In the genomic region with DNA sequence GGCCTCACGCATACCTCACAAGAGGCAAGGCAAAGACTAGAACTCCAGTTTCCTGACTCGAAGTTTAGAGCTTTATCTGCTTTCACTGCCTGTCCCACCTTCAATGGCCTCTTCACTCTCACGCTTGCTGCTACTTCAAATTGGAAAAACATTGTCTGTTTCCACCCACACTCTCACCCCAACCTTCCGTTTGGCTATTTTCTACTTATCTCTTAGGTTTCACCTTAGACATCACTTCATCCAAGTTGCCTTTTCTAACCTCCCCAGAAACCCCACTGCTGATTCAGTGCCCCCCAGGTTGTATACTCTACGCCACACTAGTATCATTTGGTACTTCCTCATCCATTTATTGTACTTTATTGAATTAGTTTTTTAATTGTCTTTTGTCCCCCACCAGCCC, we compare ENCODE assay signal across 22 cellular contexts. TPM values are rescaled to one million over a fixed set of nuclear protein-coding genes. Genes with fewer than 3 reads are reported as not detected.
DNase-seq lines count a peak whose midpoint lies in the region; ATAC-seq and TF ChIP-seq lines count a peak whose summit lies in the region.
"Had no signal": no experiment of that assay in that cellular context is flagged by ENCODE, and none has a peak within 500 bp of the region (broad histone marks: within the 10 kb centered on the region; RNA-seq: fewer than 3 reads in every experiment).

No MANE protein-coding gene starts in this region.

- peaks cover 3% of the 10 kb centered on the region; the same call in 1 of the 2 replicates for H3K79me2 ChIP-seq in OCI-LY7 (ENCODE audit: insufficient read depth, low read depth, low read length)
- H3K79me2 ChIP-seq in neural progenitor cell (ENCODE audit: low read depth), result no peaks in the 10 kb centered on the region

- ATAC-seq in GM18868 (IDR thresholded peaks at IDR 0.05; ENCODE audit: unreplicated experiment), result peak; percentile 46
- ATAC-seq in HG03139 (IDR thresholded peaks at IDR 0.05; ENCODE audit: unreplicated experiment), result no peak
- ATAC-seq in naive thymus-derived CD8-positive, alpha-beta T cell, result no peak
- ATAC-seq in Right ventricle myocardium superior (ENCODE audit: poor library complexity), result no peak
- ATAC-seq: A549; effector memory CD8-positive, alpha-beta T cell; natural killer cell treated with Interleukin-12 subunit alpha and Interleukin-12 subunit beta and Interleukin-15 and Interleukin-18, amount 100 ng/mL, for 72 hours; psoas muscle had no signal

- H3K27me3 ChIP-seq in neural progenitor cell, result no peaks in the 10 kb centered on the region

- peak overlapping the region; percentile 64 for H3K27ac Mint-ChIP-seq in activated CD4-positive, alpha-beta memory T cell treated with anti-CD3 and anti-CD28 coated beads for 36 hours
- H3K27ac Mint-ChIP-seq in activated CD4-positive, alpha-beta memory T cell treated with anti-CD3 and anti-CD28 coated beads, Interleukin-2, amount 10 ng/mL, durations not matched to agents 7 days and 5 days, result no peak overlapping the region
- H3K27ac Mint-ChIP-seq in neural progenitor cell, result no peak overlapping the region
- peak overlapping the region in 1 of 10 donors; percentile 4 for H3K27ac Mint-ChIP-seq in naive thymus-derived CD8-positive, alpha-beta T cell
- H3K27ac Mint-ChIP-seq: HFFc6; natural killer cell treated with Interleukin-12 subunit alpha and Interleukin-12 subunit beta and Interleukin-15 and Interleukin-18, amount 100 ng/mL, for 72 hours had no signal

- H3K36me3 ChIP-seq in OCI-LY7 (ENCODE audit: insufficient read depth, low read length) (no peaks in the 10 kb centered on the region), neural progenitor cell (no peaks in the 10 kb centered on the region)

- H3K9ac ChIP-seq in neural progenitor cell, result no peak overlapping the region

- POLR2A ChIA-PET in activated CD4-positive, alpha-beta memory T cell treated with anti-CD3 and anti-CD28 coated beads for 36 hours (lab: Charles Lee), result no interaction called here
- POLR2A ChIA-PET in activated CD4-positive, alpha-beta memory T cell treated with anti-CD3 and anti-CD28 coated beads, Interleukin-2, amount 10 ng/mL, durations not matched to agents 7 days and 5 days (lab: Charles Lee), result no interaction called here
- POLR2A ChIA-PET in OCI-LY7 (lab: Charles Lee), result interaction anchor here (1.0 kb wide), 1 partner anchor 20 kb away, joined by 3 read pairs; no protein-coding TSS in a partner anchor
- POLR2A ChIA-PET in naive thymus-derived CD8-positive, alpha-beta T cell (lab: Charles Lee), result no interaction called here

- peak; percentile 39 for DNase-seq in activated CD4-positive, alpha-beta memory T cell treated with anti-CD3 and anti-CD28 coated beads for 36 hours
- no peak for DNase-seq in activated CD4-positive, alpha-beta memory T cell treated with anti-CD3 and anti-CD28 coated beads, Interleukin-2, amount 10 ng/mL, durations not matched to agents 7 days and 5 days
- no peak for DNase-seq in OCI-LY7 (ENCODE audit: low spot score)
- no peak for DNase-seq in neural progenitor cell (ENCODE audit: low spot score)
- no peak for DNase-seq in naive thymus-derived CD8-positive, alpha-beta T cell
- DNase-seq in Right ventricle myocardium superior, result no peak
- DNase-seq: activated CD8-positive, alpha-beta memory T cell treated with anti-CD3 and anti-CD28 coated beads, Interleukin-2, amount 50 U/mL, for 4 hours; amniotic stem cell; DMS 273 treated with DMSO at 0.1 percent for 48 hours; effector memory CD8-positive, alpha-beta T cell; HFFc6; kidney; NCI-H187 treated with DMSO at 0.1 percent for 48 hours; NK-92 treated with Interleukin-12 subunit alpha and Interleukin-12 subunit beta, amount 100 ng/mL, for 24 hours; psoas muscle had no signal

- CTCF ChIA-PET in activated CD4-positive, alpha-beta memory T cell treated with anti-CD3 and anti-CD28 coated beads for 36 hours (lab: Charles Lee), result no interaction called here
- CTCF ChIA-PET in activated CD4-positive, alpha-beta memory T cell treated with anti-CD3 and anti-CD28 coated beads, Interleukin-2, amount 10 ng/mL, durations not matched to agents 7 days and 5 days (lab: Charles Lee), result no interaction called here
- CTCF ChIA-PET in OCI-LY7 (lab: Charles Lee; ENCODE audit: unreplicated experiment), result no interaction called here

- no TSS peak for BruUV-seq in OCI-LY7 (replicated peaks; lab: Mats Ljungman, UMichigan)

- H3K4me1 Mint-ChIP-seq in activated CD4-positive, alpha-beta memory T cell treated with anti-CD3 and anti-CD28 coated beads for 36 hours (ENCODE audit: low read depth), result peaks cover 13% of the 10 kb centered on the region
- peaks cover 15% of the 10 kb centered on the region for H3K4me1 Mint-ChIP-seq in activated CD4-positive, alpha-beta memory T cell treated with anti-CD3 and anti-CD28 coated beads, Interleukin-2, amount 10 ng/mL, durations not matched to agents 7 days and 5 days
- H3K4me1 Mint-ChIP-seq in neural progenitor cell, result peaks cover 4% of the 10 kb centered on the region
- peaks cover 0 to 5% (median 4%) of the 10 kb centered on the region in 4 donors for H3K4me1 Mint-ChIP-seq in naive thymus-derived CD8-positive, alpha-beta T cell

- no peaks in the 10 kb centered on the region for H3K9me2 ChIP-seq in OCI-LY7 (ENCODE audit: insufficient read depth, low read length)

- intact Hi-C loops in activated CD4-positive, alpha-beta memory T cell treated with anti-CD3 and anti-CD28 coated beads for 36 hours (cut with micrococcal nuclease), result loop anchor here (10.0 kb wide), 1 partner anchor 715 kb away; no protein-coding TSS in a partner anchor
- intact Hi-C loops in OCI-LY7 (cut with micrococcal nuclease; ENCODE audit: unreplicated experiment) (no loop called here), Right ventricle myocardium superior (cut with DNase I) (no loop called here)

- H3K4me2 ChIP-seq in OCI-LY7 (ENCODE audit: low read length) (no peak overlapping the region), neural progenitor cell (no peak overlapping the region)
- H3K4me2 ChIP-seq: A549 had no signal

- no peaks in the 10 kb centered on the region for H3K9me3 Mint-ChIP-seq in activated CD4-positive, alpha-beta memory T cell treated with anti-CD3 and anti-CD28 coated beads for 36 hours
- no peaks in the 10 kb centered on the region for H3K9me3 Mint-ChIP-seq in activated CD4-positive, alpha-beta memory T cell treated with anti-CD3 and anti-CD28 coated beads, Interleukin-2, amount 10 ng/mL, durations not matched to agents 7 days and 5 days
- H3K9me3 Mint-ChIP-seq in neural progenitor cell, result peaks cover 3% of the 10 kb centered on the region
- no peaks in the 10 kb centered on the region for H3K9me3 Mint-ChIP-seq in naive thymus-derived CD8-positive, alpha-beta T cell
- H3K9me3 Mint-ChIP-seq: central memory CD8-positive, alpha-beta T cell; effector memory CD8-positive, alpha-beta T cell; HFFc6; natural killer cell treated with Interleukin-12 subunit alpha and Interleukin-12 subunit beta and Interleukin-15 and Interleukin-18, amount 100 ng/mL, for 72 hours had no signal

- H3K36me3 Mint-ChIP-seq in activated CD4-positive, alpha-beta memory T cell treated with anti-CD3 and anti-CD28 coated beads for 36 hours, result no peaks in the 10 kb centered on the region
- no peaks in the 10 kb centered on the region for H3K36me3 Mint-ChIP-seq in activated CD4-positive, alpha-beta memory T cell treated with anti-CD3 and anti-CD28 coated beads, Interleukin-2, amount 10 ng/mL, durations not matched to agents 7 days and 5 days (ENCODE audit: low read depth)
- no peaks in the 10 kb centered on the region for H3K36me3 Mint-ChIP-seq in neural progenitor cell
- H3K36me3 Mint-ChIP-seq in naive thymus-derived CD8-positive, alpha-beta T cell, result no peaks in the 10 kb centered on the region
- H3K36me3 Mint-ChIP-seq: natural killer cell treated with Interleukin-12 subunit alpha and Interleukin-12 subunit beta and Interleukin-15 and Interleukin-18, amount 100 ng/mL, for 72 hours had no signal

- H4K20me1 ChIP-seq in OCI-LY7 (ENCODE audit: insufficient read depth, low read length) (no peaks in the 10 kb centered on the region), neural progenitor cell (ENCODE audit: low read depth) (no peaks in the 10 kb centered on the region)

- peaks cover 12% of the 10 kb centered on the region for H3F3A ChIP-seq in neural progenitor cell (ENCODE audit: low read depth)

- no peak overlapping the region for H3K27ac ChIP-seq in OCI-LY7 (ENCODE audit: low read depth, low read length, poor library complexity, severe bottlenecking)
- no peak overlapping the region for H3K27ac ChIP-seq in neural progenitor cell
- H3K27ac ChIP-seq: A549, C4-2B, psoas muscle, VCaP had no signal

- TF ChIP-seq CTCF in OCI-LY7 (conservative IDR thresholded peaks at IDR 0.05; ENCODE audit: low read length), result no peak
- no peak for TF ChIP-seq CTCF in neural progenitor cell (IDR thresholded peaks at IDR 0.05)

- H3K4me3 ChIP-seq in OCI-LY7 (ENCODE audit: low read depth, low read length, poor library complexity, severe bottlenecking) (no peak overlapping the region), neural progenitor cell (no peak overlapping the region)
- H3K4me3 ChIP-seq: A549, psoas muscle had no signal

- peaks cover 8% of the 10 kb centered on the region for H3K4me1 ChIP-seq in OCI-LY7 (ENCODE audit: insufficient read depth, low read length, poor library complexity, severe bottlenecking)
- peaks cover 38% of the 10 kb centered on the region for H3K4me1 ChIP-seq in neural progenitor cell
- H3K4me1 ChIP-seq: A549, psoas muscle had no signal

- H3K9me3 ChIP-seq in OCI-LY7 (ENCODE audit: low read length) (no peaks in the 10 kb centered on the region), neural progenitor cell (ENCODE audit: low read depth) (no peaks in the 10 kb centered on the region)
- H3K9me3 ChIP-seq: A549, psoas muscle had no signal

- H2AFZ ChIP-seq in OCI-LY7 (ENCODE audit: low read length) (peak overlapping the region; percentile 61; the same call in 1 of the 2 replicates), neural progenitor cell (replicated peaks) (peak overlapping the region; percentile 84)

- H3K4me3 Mint-ChIP-seq in activated CD4-positive, alpha-beta memory T cell treated with anti-CD3 and anti-CD28 coated beads for 36 hours, result no peak overlapping the region
- no peak overlapping the region for H3K4me3 Mint-ChIP-seq in activated CD4-positive, alpha-beta memory T cell treated with anti-CD3 and anti-CD28 coated beads, Interleukin-2, amount 10 ng/mL, durations not matched to agents 7 days and 5 days
- no peak overlapping the region for H3K4me3 Mint-ChIP-seq in neural progenitor cell
- no peak overlapping the region for H3K4me3 Mint-ChIP-seq in naive thymus-derived CD8-positive, alpha-beta T cell
- H3K4me3 Mint-ChIP-seq: central memory CD8-positive, alpha-beta T cell; effector memory CD8-positive, alpha-beta T cell; HFFc6; natural killer cell treated with Interleukin-12 subunit alpha and Interleukin-12 subunit beta and Interleukin-15 and Interleukin-18, amount 100 ng/mL, for 72 hours had no signal

- no peaks in the 10 kb centered on the region for H3K27me3 Mint-ChIP-seq in activated CD4-positive, alpha-beta memory T cell treated with anti-CD3 and anti-CD28 coated beads for 36 hours
- peaks cover 4% of the 10 kb centered on the region for H3K27me3 Mint-ChIP-seq in activated CD4-positive, alpha-beta memory T cell treated with anti-CD3 and anti-CD28 coated beads, Interleukin-2, amount 10 ng/mL, durations not matched to agents 7 days and 5 days
- peaks cover 3% of the 10 kb centered on the region for H3K27me3 Mint-ChIP-seq in neural progenitor cell (ENCODE audit: insufficient read depth, low read depth)
- H3K27me3 Mint-ChIP-seq in naive thymus-derived CD8-positive, alpha-beta T cell, result no peaks in the 10 kb centered on the region
- H3K27me3 Mint-ChIP-seq: central memory CD8-positive, alpha-beta T cell; effector memory CD8-positive, alpha-beta T cell had no signal

RNA-seq across cellular contexts. Expression of a gene that starts 5.2 kb away (rescaled TPM):
- total RNA-seq in activated CD4-positive, alpha-beta memory T cell treated with anti-CD3 and anti-CD28 coated beads for 36 hours, result 100 to 1,000 TPM; 131 to 140 TPM
- 100 to 1,000 TPM; 133 to 134 TPM for total RNA-seq in activated CD4-positive, alpha-beta memory T cell treated with anti-CD3 and anti-CD28 coated beads, Interleukin-2, amount 10 ng/mL, durations not matched to agents 7 days and 5 days
- 30.5 and 39.2 TPM in 2 replicates for total RNA-seq in OCI-LY7 (2014; rRNA removed; shearing (Covaris generic))
- total RNA-seq in OCI-LY7 (2022) (171 and 176 TPM in 2 replicates), neural progenitor cell (ENCODE audit: low replicate concordance) (36.5 and 42.1 TPM in 2 replicates), Right ventricle myocardium superior (43.6 TPM)
- 10 to 100 TPM; 78.8 to 85.1 TPM for total RNA-seq in naive thymus-derived CD8-positive, alpha-beta T cell
- polyA plus RNA-seq in naive thymus-derived CD8-positive, alpha-beta T cell, result 10 to 100 TPM in 2 of 3 donors, 1 to 10 TPM in 1; 6.3 to 21.1 (median 13.0) TPM

RNA-seq across cellular contexts. Expression of a gene that starts 39.7 kb away (rescaled TPM):
- 10 to 100 TPM; 14.2 to 17.0 TPM for total RNA-seq in activated CD4-positive, alpha-beta memory T cell treated with anti-CD3 and anti-CD28 coated beads for 36 hours
- total RNA-seq in activated CD4-positive, alpha-beta memory T cell treated with anti-CD3 and anti-CD28 coated beads, Interleukin-2, amount 10 ng/mL, durations not matched to agents 7 days and 5 days, result 10 to 100 TPM; 23.0 to 24.1 TPM
- 8.9 and 15.1 TPM in 2 replicates for total RNA-seq in OCI-LY7 (2014; rRNA removed; shearing (Covaris generic))
- total RNA-seq in OCI-LY7 (2022) (19.0 and 24.5 TPM in 2 replicates), neural progenitor cell (ENCODE audit: low replicate concordance) (103 and 191 TPM in 2 replicates), Right ventricle myocardium superior (20.9 TPM)
- total RNA-seq in naive thymus-derived CD8-positive, alpha-beta T cell, result 10 to 100 TPM; 43.1 to 48.0 TPM
- 1 to 10 TPM; 4.9 to 8.6 (median 8.1) TPM for polyA plus RNA-seq in naive thymus-derived CD8-positive, alpha-beta T cell
